In genomic region chr5:78922879-78923621, GRCh38 we compare ENCODE assay signal across 16 cellular contexts.
A peak's percentile ranks its signal among the peaks of the same experiment; 100 is the strongest.
DNase-seq lines count a peak whose midpoint lies in the region; ATAC-seq lines count a peak whose summit lies in the region.
"Had no signal": no experiment of that assay in that cellular context is flagged by ENCODE, and none has a peak within 500 bp of the region (broad histone marks: within the 10 kb centered on the region; RNA-seq: fewer than 3 reads in every experiment).

No MANE protein-coding gene starts in this region.

- H3K9me3 Mint-ChIP-seq in activated T-cell treated with anti-CD3 and anti-CD28 coated beads, Interleukin-2, amount 50 U/mL, for 72 hours = no peaks in the 10 kb centered on the region
- H3K9me3 Mint-ChIP-seq in stimulated activated naive CD8-positive, alpha-beta T cell treated with anti-CD3 and anti-CD28 coated beads, Interleukin-15, amount 100 ng/mL, for 72 hours = no peaks in the 10 kb centered on the region
- H3K9me3 Mint-ChIP-seq: CD4-positive, alpha-beta memory T cell had no signal

- peak; percentile 5 to 44 for DNase-seq in activated T-cell treated with anti-CD3 and anti-CD28 coated beads, Interleukin-2, amount 50 U/mL, for 72 hours
- no peak for DNase-seq in activated T-cell treated with anti-CD3 and anti-CD28 coated beads, Interleukin-2, amount 50 U/mL, for 48 hours
- DNase-seq in stimulated activated naive CD8-positive, alpha-beta T cell treated with anti-CD3 and anti-CD28 coated beads, Interleukin-15, amount 100 ng/mL, for 72 hours = no peak
- DNase-seq in HuH-7 (ENCODE audit: low spot score) (no peak), putamen (ENCODE audit: low spot score) (no peak)
- DNase-seq: activated CD4-positive, alpha-beta T cell treated with anti-CD3 and anti-CD28 coated beads for 4 hours; CD4-positive, alpha-beta memory T cell; cerebellar nuclear complex; NCI-H1694; ovary; Right ventricle myocardium superior; trophoblast cell had no signal

- H3K27me3 Mint-ChIP-seq in activated T-cell treated with anti-CD3 and anti-CD28 coated beads, Interleukin-2, amount 50 U/mL, for 72 hours (ENCODE audit: low read depth) = no peaks in the 10 kb centered on the region
- no peaks in the 10 kb centered on the region for H3K27me3 Mint-ChIP-seq in stimulated activated naive CD8-positive, alpha-beta T cell treated with anti-CD3 and anti-CD28 coated beads, Interleukin-15, amount 100 ng/mL, for 72 hours
- H3K27me3 Mint-ChIP-seq: CD4-positive, alpha-beta memory T cell had no signal

- no peak overlapping the region for H3K4me3 Mint-ChIP-seq in activated T-cell treated with anti-CD3 and anti-CD28 coated beads, Interleukin-2, amount 50 U/mL, for 72 hours
- no peak overlapping the region for H3K4me3 Mint-ChIP-seq in stimulated activated naive CD8-positive, alpha-beta T cell treated with anti-CD3 and anti-CD28 coated beads, Interleukin-15, amount 100 ng/mL, for 72 hours
- H3K4me3 Mint-ChIP-seq: CD4-positive, alpha-beta memory T cell had no signal

- no peak overlapping the region for H3K27ac Mint-ChIP-seq in activated T-cell treated with anti-CD3 and anti-CD28 coated beads, Interleukin-2, amount 50 U/mL, for 72 hours
- no peak overlapping the region for H3K27ac Mint-ChIP-seq in stimulated activated naive CD8-positive, alpha-beta T cell treated with anti-CD3 and anti-CD28 coated beads, Interleukin-15, amount 100 ng/mL, for 72 hours
- H3K27ac Mint-ChIP-seq: CD4-positive, alpha-beta memory T cell had no signal

- H3K4me1 Mint-ChIP-seq in activated T-cell treated with anti-CD3 and anti-CD28 coated beads, Interleukin-2, amount 50 U/mL, for 72 hours (ENCODE audit: low read depth) = no peaks in the 10 kb centered on the region
- no peaks in the 10 kb centered on the region for H3K4me1 Mint-ChIP-seq in stimulated activated naive CD8-positive, alpha-beta T cell treated with anti-CD3 and anti-CD28 coated beads, Interleukin-15, amount 100 ng/mL, for 72 hours
- H3K4me1 Mint-ChIP-seq: CD4-positive, alpha-beta memory T cell had no signal

- H3K36me3 Mint-ChIP-seq in activated T-cell treated with anti-CD3 and anti-CD28 coated beads, Interleukin-2, amount 50 U/mL, for 72 hours (ENCODE audit: insufficient read depth in 2 of 2) = no peaks in the 10 kb centered on the region

- ATAC-seq in activated T-cell treated with anti-CD3 and anti-CD28 coated beads, Interleukin-2, amount 50 U/mL, for 72 hours (replicated peaks in 1 of 2) = peak; percentile 90 to 98
- ATAC-seq in GM21360 (IDR thresholded peaks at IDR 0.05; ENCODE audit: unreplicated experiment) (peak; percentile 70), HG03159 (IDR thresholded peaks at IDR 0.05; ENCODE audit: unreplicated experiment) (peak; percentile 63), HG03039 (IDR thresholded peaks at IDR 0.05; ENCODE audit: unreplicated experiment) (no peak)
- peak; percentile 61 for ATAC-seq in stimulated activated naive CD8-positive, alpha-beta T cell treated with anti-CD3 and anti-CD28 coated beads, Interleukin-15, amount 100 ng/mL, for 72 hours
- ATAC-seq: left lobe of liver had no signal

Comparison
In these comparisons a context has a peak if more than half of its experiments do, and no peak if none do; other contexts are left out.
1. DNase-seq: peak in activated T-cell treated with anti-CD3 and anti-CD28 coated beads, Interleukin-2, amount 50 U/mL, for 72 hours (2 of 2); none in activated T-cell treated with anti-CD3 and anti-CD28 coated beads, Interleukin-2, amount 50 U/mL, for 48 hours (0 of 2), stimulated activated naive CD8-positive, alpha-beta T cell treated with anti-CD3 and anti-CD28 coated beads, Interleukin-15, amount 100 ng/mL, for 72 hours (0 of 2), HuH-7 (single experiment) and putamen (single experiment).